In genomic region chr10:91607661-91608442, GRCh38 we compare ENCODE assay signal across 1 cellular context.
TF ChIP-seq lines count a peak whose summit lies in the region.

No MANE protein-coding gene starts in this region.

TF ChIP-seq in HEK293, 187 proteins besides CTCF, POLR2A, EP300 and RAD21:
- TF ChIP-seq ZNF302 (tag by site-specific recombination; IDR thresholded peaks at IDR 0.05; ENCODE audit: low read depth) (no peak), ZIC2 (tag by site-specific recombination; IDR thresholded peaks at IDR 0.05) (no peak), ZNF449 (tag by site-specific recombination; IDR thresholded peaks at IDR 0.05) (0 out of 2 replicates have a peak, but pooled peaks have one; percentile 38), ZNF76 (tag by site-specific recombination; IDR thresholded peaks at IDR 0.05; ENCODE audit: borderline replicate concordance, low read depth) (no peak)
